ENCODE assay signal across 8 cellular contexts in the genomic region with DNA sequence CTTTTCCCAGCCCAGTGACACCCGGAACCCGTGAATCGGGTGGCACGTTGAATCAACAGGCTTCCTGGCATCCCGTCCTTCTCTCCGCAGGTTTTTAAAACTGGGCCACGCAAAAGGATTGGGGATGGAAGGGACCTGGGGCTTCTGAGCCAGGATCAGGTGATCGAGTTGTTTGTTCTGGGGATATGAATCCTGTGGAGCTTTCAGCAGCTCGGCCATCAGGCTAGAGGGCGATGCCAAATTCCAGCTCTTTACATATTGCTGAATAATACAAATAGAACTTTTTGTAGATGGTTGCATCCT. TPM values are rescaled to one million over a fixed set of nuclear protein-coding genes. Genes with fewer than 3 reads are reported as not detected.
DNase-seq lines count a peak whose midpoint lies in the region; ATAC-seq and TF ChIP-seq lines count a peak whose summit lies in the region.

No MANE protein-coding gene starts in this region.

- peak overlapping the region; percentile 94 for H3K4me2 ChIP-seq in PC-3 (ENCODE audit: low read length)

- POLR2A ChIA-PET in PC-3 (lab: Charles Lee; ENCODE audit: unreplicated experiment), result no interaction called here

- WGBS in psoas muscle, 3 donors, result 0 to 1% (median 0%) methylated on average over 10 of the region's 10 CpGs

- no peaks in the 10 kb centered on the region for H3K27me3 ChIP-seq in PC-3 (ENCODE audit: low read length)
- H3K27me3 ChIP-seq in psoas muscle (ENCODE audit: insufficient read depth in 3 of 3, low read length in 2 of 3), result no peaks in the 10 kb centered on the region

- H3K27ac ChIP-seq in PC-3 (ENCODE audit: low read length), result peak overlapping the region; percentile 87
- peak overlapping the region; percentile 91 for H3K27ac ChIP-seq in psoas muscle

- H3K36me3 ChIP-seq in PC-3 (ENCODE audit: low read depth, low read length), result no peaks in the 10 kb centered on the region
- peaks cover 3 to 44% of the 10 kb centered on the region in 2 donors for H3K36me3 ChIP-seq in psoas muscle (ENCODE audit: insufficient read depth in 1 of 2, low read depth in 1 of 2)

- H4K20me1 ChIP-seq in PC-3 (ENCODE audit: low read length), result 0 out of 2 replicates have a peak, but pooled peaks cover 8% of the 10 kb centered on the region

- H2AFZ ChIP-seq in PC-3 (ENCODE audit: low read length), result peak overlapping the region; percentile 90

- no peaks in the 10 kb centered on the region for H3K9me3 ChIP-seq in PC-3 (ENCODE audit: low read length)
- no peaks in the 10 kb centered on the region for H3K9me3 ChIP-seq in psoas muscle

- H3K4me3 ChIP-seq in GM12864 (ENCODE audit: low read depth, low read length) (peak overlapping the region; percentile 74), PC-3 (ENCODE audit: low read length) (peak overlapping the region; percentile 96), epithelial cell of proximal tubule (ENCODE audit: low read depth, low read length) (peak overlapping the region; percentile 87), psoas muscle (peak overlapping the region; percentile 89)

- peak overlapping the region; percentile 94 for H3K9ac ChIP-seq in PC-3 (ENCODE audit: low read length)

- ATAC-seq in PC-3, result peak; percentile 18
- ATAC-seq in psoas muscle, result peak in 2 of 4 donors; percentile 24 to 28
- no peak for ATAC-seq in GM18520 (IDR thresholded peaks at IDR 0.05; ENCODE audit: unreplicated experiment)

- H3K4me1 ChIP-seq in PC-3 (ENCODE audit: insufficient read depth, low read length) (peaks cover 16% of the 10 kb centered on the region), psoas muscle (peaks cover 37% of the 10 kb centered on the region)

- CTCF ChIA-PET in PC-3 (lab: Charles Lee), result interaction anchor here (1.4 kb wide), 1 partner anchor 18 kb away, joined by 8 read pairs; a partner anchor contains a TSS

- H3K9me2 ChIP-seq in PC-3 (replicated peaks; ENCODE audit: low read length), result no peaks in the 10 kb centered on the region

- BruUV-seq in PC-3 (replicated peaks; lab: Mats Ljungman, UMichigan), result TSS peak; percentile 66

- TF ChIP-seq CTCF in GM12864 (IDR thresholded peaks at IDR 0.05; ENCODE audit: low read depth, low read length, missing control alignments) (no peak), PC-3 (conservative IDR thresholded peaks at IDR 0.05; ENCODE audit: low read depth, low read length) (no peak), epithelial cell of proximal tubule (conservative IDR thresholded peaks at IDR 0.05; ENCODE audit: low read depth, low read length) (no peak), psoas muscle (IDR thresholded peaks at IDR 0.05) (no peak)

- H3K79me2 ChIP-seq in PC-3 (ENCODE audit: low read length), result peaks cover 75% of the 10 kb centered on the region

- no peaks in the 10 kb centered on the region for H3F3A ChIP-seq in PC-3 (ENCODE audit: low read length, unreplicated experiment)

- DNase-seq in GM12864 (ENCODE audit: low read depth) (no peak), PC-3 (no peak), epithelial cell of proximal tubule (ENCODE audit: low read depth) (no peak), psoas muscle (no peak), C1 segment of cervical spinal cord (lab: John Stamatoyannopoulos, UW) (no peak), posterior cingulate gyrus (no peak), AG20443 (ENCODE audit: low spot score) (no peak)

- intact Hi-C loops in PC-3 (cut with micrococcal nuclease) (loop anchor here (1.0 kb wide), 1 partner anchor 16 kb away; no protein-coding TSS in a partner anchor), psoas muscle (cut with DNase I) (loop anchor here in 1 of 2 donors (2.0 kb wide), 1 partner anchor 16 kb away; no protein-coding TSS in a partner anchor), posterior cingulate gyrus (cut with DNase I) (loop anchor here (1.0 kb wide), 1 partner anchor 17 kb away; a partner anchor contains a TSS)

RNA-seq across cellular contexts. Expression of a gene that starts 0.5 kb away (rescaled TPM):
- 32.2 and 38.8 TPM in 2 replicates for total RNA-seq in PC-3 (2014; rRNA removed)
- 17.2 and 21.7 TPM in 2 replicates for total RNA-seq in epithelial cell of proximal tubule
- total RNA-seq in psoas muscle, result 10 to 100 TPM; 66.1 to 77.4 (median 69.8) TPM
- polyA plus RNA-seq in psoas muscle, result 10 to 100 TPM; 28.6 to 70.7 (median 34.8) TPM

RNA-seq across cellular contexts. Expression of a gene that starts 0.8 kb away (rescaled TPM):
- 31.6 and 34.0 TPM in 2 replicates for total RNA-seq in PC-3 (2014; rRNA removed)
- total RNA-seq in epithelial cell of proximal tubule, result 39.5 and 52.7 TPM in 2 replicates
- total RNA-seq in psoas muscle, result 10 to 100 TPM; 23.6 to 28.0 (median 26.7) TPM
- polyA plus RNA-seq in psoas muscle, result 10 to 100 TPM; 20.9 to 72.0 (median 43.2) TPM

RNA-seq across cellular contexts. Expression of a gene that starts 17.5 kb away (rescaled TPM):
- total RNA-seq in PC-3 (2014; rRNA removed), result 103 and 171 TPM in 2 replicates
- total RNA-seq in epithelial cell of proximal tubule, result 133 and 136 TPM in 2 replicates
- total RNA-seq in psoas muscle, result 100 to 1,000 TPM in 1 of 4 donors, 10 to 100 TPM in 3; 69.0 to 100 (median 96.0) TPM
- 10 to 100 TPM; 23.6 to 71.0 (median 34.5) TPM for polyA plus RNA-seq in psoas muscle

RNA-seq across cellular contexts. Expression of a gene that starts 48.5 kb away (rescaled TPM):
- total RNA-seq in PC-3 (2014; rRNA removed) (4.4 and 7.2 TPM in 2 replicates), epithelial cell of proximal tubule (3.0 and 4.3 TPM in 2 replicates), psoas muscle (1 to 10 TPM; 3.9 to 7.6 (median 5.5) TPM)
- 1 to 10 TPM; 2.0 to 4.7 (median 2.0) TPM for polyA plus RNA-seq in psoas muscle

RNA-seq across cellular contexts. Expression of a gene that starts 49.2 kb away (rescaled TPM):
- total RNA-seq in PC-3 (2014; rRNA removed) (1.9 and 2.6 TPM in 2 replicates), epithelial cell of proximal tubule (under 0.01 and 0.58 TPM in 2 replicates), psoas muscle (1 to 10 TPM in 1 of 4 donors, under 1 TPM in 3; 0.21 to 1.1 (median 0.32) TPM)
- polyA plus RNA-seq in psoas muscle, result under 1 TPM; 0.32 to 0.51 (median 0.36) TPM
